Comparison of ENCODE assay signal across 1 cellular context in the genomic region with DNA sequence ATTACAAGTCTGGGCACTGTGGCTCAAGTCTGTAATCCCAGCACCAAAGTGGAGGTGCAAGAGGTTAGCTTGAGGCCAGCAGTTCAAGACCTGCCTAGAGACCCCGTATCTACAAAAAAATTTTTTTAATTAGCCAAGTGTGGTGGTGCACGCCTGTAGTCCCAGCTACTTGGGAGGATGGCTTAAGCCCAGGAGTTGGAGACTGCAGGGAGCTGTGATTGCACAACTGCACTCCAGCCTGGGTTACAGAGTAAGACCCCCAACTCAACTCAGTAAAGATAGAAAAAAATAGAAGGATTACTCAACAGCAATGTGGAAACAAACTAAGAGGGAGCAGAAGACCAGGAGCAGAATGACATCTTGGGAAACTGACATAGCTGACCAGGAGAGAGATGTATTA.
TF ChIP-seq lines count a peak whose summit lies in the region.

No MANE protein-coding gene starts in this region.

TF ChIP-seq in IMR-90, 13 proteins besides CTCF, POLR2A, EP300 and RAD21:
- TF ChIP-seq BHLHE40 (IDR thresholded peaks at IDR 0.05; ENCODE audit: low read depth, low read length) (no peak), MAFK (IDR thresholded peaks at IDR 0.05; ENCODE audit: low read depth, low read length) (no peak), SMC3 (IDR thresholded peaks at IDR 0.05; ENCODE audit: low read depth, low read length) (no peak), FOS (IDR thresholded peaks at IDR 0.05; ENCODE audit: low read depth, low read length) (no peak), CEBPB (IDR thresholded peaks at IDR 0.05; ENCODE audit: low read depth, low read length) (0 out of 2 replicates have a peak, but pooled peaks have one; percentile 13)
